1 cellular context compared by ENCODE assay signal in genomic region chr1:40530735-40531380, GRCh38.
TF ChIP-seq lines count a peak whose summit lies in the region.

No MANE protein-coding gene starts in this region.

TF ChIP-seq in H1, 55 proteins besides CTCF, POLR2A, EP300 and RAD21:
- TF ChIP-seq TEAD4 (IDR thresholded peaks at IDR 0.05; ENCODE audit: low read depth, low read length) (no peak), YY1 (IDR thresholded peaks at IDR 0.05; ENCODE audit: low read depth, low read length) (peak; percentile 70), RXRA (IDR thresholded peaks at IDR 0.05; ENCODE audit: insufficient read depth, low read depth, low read length) (no peak), TAF7 (optimal IDR thresholded peaks at IDR 0.05; ENCODE audit: borderline replicate concordance, low read depth, low read length) (peak; percentile 23), CTBP2 (IDR thresholded peaks at IDR 0.05; ENCODE audit: borderline replicate concordance, insufficient read depth, insufficient read length, low read length) (no peak)
